10 cellular contexts compared by ENCODE assay signal in genomic region chr14:68284834-68285233, GRCh38.
DNase-seq lines count a peak whose midpoint lies in the region; ATAC-seq and TF ChIP-seq lines count a peak whose summit lies in the region.
"Had no signal": no experiment of that assay in that cellular context is flagged by ENCODE, and none has a peak within 500 bp of the region (broad histone marks: within the 10 kb centered on the region; RNA-seq: fewer than 3 reads in every experiment).

No MANE protein-coding gene starts in this region.

- WGBS in endodermal cell (ENCODE audit: insufficient coverage in 1 of 2, insufficient read length in 1 of 2), 2 experiments = 82 to 98% methylated on average over 3 to 6 of the region's 6 CpGs

- TF ChIP-seq CTCF in DOHH2 (IDR thresholded peaks at IDR 0.05; ENCODE audit: low read depth, low read length, poor library complexity, severe bottlenecking) (no peak), SU-DHL-6 (IDR thresholded peaks at IDR 0.05; ENCODE audit: insufficient read depth, low read length, poor library complexity, severe bottlenecking) (no peak), gastrocnemius medialis (IDR thresholded peaks at IDR 0.05 in 4 of 5, conservative IDR thresholded peaks at IDR 0.05 in 1 of 5) (no peak), endodermal cell (conservative IDR thresholded peaks at IDR 0.05) (no peak), chondrocyte (IDR thresholded peaks at IDR 0.05) (no peak)

- H3K4me3 ChIP-seq in DOHH2 (ENCODE audit: low read length) (peak overlapping the region; percentile 66), SU-DHL-6 (ENCODE audit: insufficient read depth, low read length, poor library complexity, severe bottlenecking) (peak overlapping the region; percentile 29), gastrocnemius medialis (no peak overlapping the region), endodermal cell (ENCODE audit: low read length) (no peak overlapping the region)
- H3K4me3 ChIP-seq: prostate gland had no signal

- H3K4me1 Mint-ChIP-seq in endodermal cell (peaks cover 13% of the 10 kb centered on the region), chondrocyte (ENCODE audit: low read depth) (no peaks in the 10 kb centered on the region)

- in situ Hi-C loops in gastrocnemius medialis (cut with MboI; ENCODE audit: low sequenced_read_pairs in 4 of 4) = no loop called here
- in situ Hi-C loops in G401 (cut with HindIII; ENCODE audit: low sequenced_read_pairs) = no loop called here

- peak overlapping the region; percentile 99 for H3K27ac ChIP-seq in DOHH2 (ENCODE audit: low read depth, low read length)
- H3K27ac ChIP-seq in SU-DHL-6 (ENCODE audit: low read depth, low read length) = peak overlapping the region; percentile 98
- peak overlapping the region in 3 of 4 donors; percentile 6 to 38 (median 12) for H3K27ac ChIP-seq in gastrocnemius medialis
- H3K27ac ChIP-seq in endodermal cell (ENCODE audit: low read depth, low read length) = no peak overlapping the region
- H3K27ac ChIP-seq: prostate gland had no signal

- H3K9me3 Mint-ChIP-seq in endodermal cell = no peaks in the 10 kb centered on the region
- no peaks in the 10 kb centered on the region for H3K9me3 Mint-ChIP-seq in chondrocyte (ENCODE audit: low read depth)

- ATAC-seq in left cardiac atrium (peak; percentile 43 to 46), gastrocnemius medialis (no peak), HG02678 (IDR thresholded peaks at IDR 0.05; ENCODE audit: unreplicated experiment) (no peak)

- H3K36me3 ChIP-seq in DOHH2 (ENCODE audit: control insufficient read depth, low read length) (peaks cover 18% of the 10 kb centered on the region; the same call in 1 of the 2 replicates), SU-DHL-6 (ENCODE audit: low read length) (no peaks in the 10 kb centered on the region), gastrocnemius medialis (no peaks in the 10 kb centered on the region), endodermal cell (ENCODE audit: control insufficient read depth, insufficient read depth, low read length) (no peaks in the 10 kb centered on the region)
- H3K36me3 ChIP-seq: prostate gland had no signal

- H3K36me3 Mint-ChIP-seq in endodermal cell (ENCODE audit: low read depth) (no peaks in the 10 kb centered on the region), chondrocyte (ENCODE audit: low read depth) (no peaks in the 10 kb centered on the region)

- no peaks in the 10 kb centered on the region for H4K20me1 ChIP-seq in DOHH2 (ENCODE audit: control insufficient read depth, insufficient read depth, low read depth, low read length)
- no peaks in the 10 kb centered on the region for H4K20me1 ChIP-seq in SU-DHL-6 (ENCODE audit: low read depth, low read length)

- H3K27me3 ChIP-seq in DOHH2 (ENCODE audit: control insufficient read depth, low read length) (no peaks in the 10 kb centered on the region), SU-DHL-6 (ENCODE audit: low read length) (no peaks in the 10 kb centered on the region), gastrocnemius medialis (no peaks in the 10 kb centered on the region), endodermal cell (ENCODE audit: control insufficient read depth, insufficient read depth, low read length, poor library complexity, severe bottlenecking) (no peaks in the 10 kb centered on the region)

- intact Hi-C loops in left cardiac atrium (cut with DNase I) (no loop called here), gastrocnemius medialis (cut with DNase I; ENCODE audit: low total_unique reads) (no loop called here)

- no peak overlapping the region for H2AFZ ChIP-seq in SU-DHL-6 (ENCODE audit: low read depth, low read length, severe bottlenecking)

- H3K4me2 ChIP-seq in DOHH2 (ENCODE audit: low read length) = peak overlapping the region; percentile 94
- H3K4me2 ChIP-seq in SU-DHL-6 (ENCODE audit: low read depth, low read length, poor library complexity, severe bottlenecking) = peak overlapping the region; percentile 74

- H3K9me3 ChIP-seq in DOHH2 (ENCODE audit: control insufficient read depth, insufficient read depth, low read length) (no peaks in the 10 kb centered on the region), SU-DHL-6 (ENCODE audit: insufficient read depth, low read length) (no peaks in the 10 kb centered on the region), gastrocnemius medialis (no peaks in the 10 kb centered on the region), endodermal cell (ENCODE audit: control insufficient read depth, low read length) (no peaks in the 10 kb centered on the region)
- H3K9me3 ChIP-seq: prostate gland had no signal

- no peaks in the 10 kb centered on the region for H3K27me3 Mint-ChIP-seq in endodermal cell (ENCODE audit: insufficient read depth)
- H3K27me3 Mint-ChIP-seq in chondrocyte (ENCODE audit: low read depth) = no peaks in the 10 kb centered on the region

- H3F3A ChIP-seq in DOHH2 (ENCODE audit: control insufficient read depth, insufficient read depth) = peaks cover 58% of the 10 kb centered on the region
- peaks cover 78% of the 10 kb centered on the region for H3F3A ChIP-seq in SU-DHL-6 (ENCODE audit: insufficient read depth)

- H3K4me3 Mint-ChIP-seq in endodermal cell (no peak overlapping the region), chondrocyte (ENCODE audit: unreplicated experiment) (no peak overlapping the region)

- H3K4me1 ChIP-seq in DOHH2 (ENCODE audit: control insufficient read depth, low read length) (peaks cover 88% of the 10 kb centered on the region), gastrocnemius medialis (peaks cover 4 to 15% of the 10 kb centered on the region in 2 donors), endodermal cell (ENCODE audit: control insufficient read depth, insufficient read depth, low read length) (no peaks in the 10 kb centered on the region)
- H3K4me1 ChIP-seq: prostate gland had no signal

- H3K27ac Mint-ChIP-seq in endodermal cell (no peak overlapping the region), chondrocyte (ENCODE audit: unreplicated experiment) (no peak overlapping the region)

- no peak for DNase-seq in left cardiac atrium
- no peak for DNase-seq in gastrocnemius medialis
- no peak for DNase-seq in G401 (ENCODE audit: low spot score)
- DNase-seq in endodermal cell = no peak
- DNase-seq in chondrocyte (ENCODE audit: low spot score) = no peak
- DNase-seq: NCI-H446 had no signal

- no peaks in the 10 kb centered on the region for H3K9me2 ChIP-seq in DOHH2 (replicated peaks; ENCODE audit: control insufficient read depth, low read length)
- H3K9me2 ChIP-seq in SU-DHL-6 (replicated peaks; ENCODE audit: insufficient read depth, low read length) = no peaks in the 10 kb centered on the region

- peaks cover 6% of the 10 kb centered on the region for H3K79me2 ChIP-seq in DOHH2 (ENCODE audit: control insufficient read depth, low read length)
- H3K79me2 ChIP-seq in SU-DHL-6 (ENCODE audit: insufficient read depth, low read length) = no peaks in the 10 kb centered on the region; the same call in 1 of the 2 replicates

- no peak for TF ChIP-seq POLR2A in gastrocnemius medialis (IDR thresholded peaks at IDR 0.05)

- H3K9ac ChIP-seq in SU-DHL-6 (ENCODE audit: low read length) (peak overlapping the region; percentile 76), endodermal cell (ENCODE audit: extremely low read depth, low read length, poor library complexity, severe bottlenecking) (no peak overlapping the region)

Comparison
In these comparisons a context has a peak if more than half of its experiments do, and no peak if none do; other contexts are left out.
1. H3K4me3 ChIP-seq: peak in DOHH2 (single experiment) and SU-DHL-6 (single experiment); none in gastrocnemius medialis (0 of 4) and endodermal cell (single experiment).
2. ATAC-seq: peak in left cardiac atrium (2 of 2); none in gastrocnemius medialis (0 of 2) and HG02678 (single experiment).